1 cellular context compared by ENCODE assay signal in the genomic region with DNA sequence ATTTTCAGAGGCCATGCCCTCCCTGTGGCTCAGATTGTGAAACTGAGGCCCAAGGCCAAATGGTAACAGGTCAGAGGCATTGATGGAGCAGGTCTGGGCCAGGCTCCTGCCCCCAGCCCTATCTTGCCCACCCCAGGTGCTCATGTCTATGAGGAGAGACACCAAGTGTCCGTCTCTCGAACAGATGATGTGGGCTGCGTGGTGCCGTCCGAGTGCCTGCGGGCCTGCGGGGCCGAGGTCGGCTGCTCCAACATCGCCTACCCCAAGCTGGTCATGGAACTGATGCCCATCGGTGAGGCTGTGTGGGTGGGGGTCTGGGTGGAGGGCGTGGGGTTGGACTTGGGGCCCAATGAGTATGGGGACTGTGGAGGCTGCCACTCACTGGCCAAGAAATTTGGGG.
TF ChIP-seq lines count a peak whose summit lies in the region.

No MANE protein-coding gene starts in this region.

TF ChIP-seq in HepG2, 621 proteins besides CTCF, POLR2A, EP300 and RAD21:
- no peak for TF ChIP-seq ZNF354B (CRISPR knock-in tag; IDR thresholded peaks at IDR 0.05)
- TF ChIP-seq JUND (CRISPR knock-in tag; IDR thresholded peaks at IDR 0.05), result no peak
- TF ChIP-seq ZNF629 (CRISPR knock-in tag; conservative IDR thresholded peaks at IDR 0.05), result 0 out of 2 replicates have a peak, but pooled peaks have one; percentile 6
